Comparison of ENCODE assay signal across 21 cellular contexts in genomic region chr12:32010631-32011030, GRCh38. TPM values are rescaled to one million over a fixed set of nuclear protein-coding genes. Genes with fewer than 3 reads are reported as not detected.
DNase-seq lines count a peak whose midpoint lies in the region; FAIRE-seq and TF ChIP-seq lines count a peak whose summit lies in the region.
"Had no signal": no experiment of that assay in that cellular context is flagged by ENCODE, and none has a peak within 500 bp of the region (broad histone marks: within the 10 kb centered on the region; RNA-seq: fewer than 3 reads in every experiment).

No MANE protein-coding gene starts in this region.

- no peaks in the 10 kb centered on the region for H3F3A ChIP-seq in DOHH2 (ENCODE audit: control insufficient read depth, insufficient read depth)

- H3K36me3 Mint-ChIP-seq in endodermal cell (ENCODE audit: low read depth), result peaks cover 11% of the 10 kb centered on the region

- FAIRE-seq in RCC 7860 (lab: Jason Lieb, UNC), result no peak
- FAIRE-seq: D721Med, HTR-8/SVneo had no signal

- no peak overlapping the region for H3K4me3 Mint-ChIP-seq in endodermal cell
- H3K4me3 Mint-ChIP-seq: IgD-negative memory B cell had no signal

- no peak overlapping the region for H3K4me3 ChIP-seq in DOHH2 (ENCODE audit: low read length)
- no peak overlapping the region for H3K4me3 ChIP-seq in NT2/D1 (ENCODE audit: insufficient read length, low read depth)
- no peak overlapping the region for H3K4me3 ChIP-seq in endodermal cell (ENCODE audit: low read length)
- no peak overlapping the region for H3K4me3 ChIP-seq in parathyroid adenoma (ENCODE audit: low read depth, low read length)
- no peak overlapping the region for H3K4me3 ChIP-seq in esophagus muscularis mucosa

- H3K4me1 ChIP-seq in DOHH2 (ENCODE audit: control insufficient read depth, low read length) (peaks cover 18% of the 10 kb centered on the region), NT2/D1 (ENCODE audit: insufficient read depth, insufficient read length) (peaks cover 5% of the 10 kb centered on the region), endodermal cell (ENCODE audit: control insufficient read depth, insufficient read depth, low read length) (no peaks in the 10 kb centered on the region), parathyroid adenoma (no peaks in the 10 kb centered on the region), esophagus muscularis mucosa (peaks cover 0 to 3% (median 0%) of the 10 kb centered on the region in 4 donors)

- H3K9me2 ChIP-seq in DOHH2 (replicated peaks; ENCODE audit: control insufficient read depth, low read length), result no peaks in the 10 kb centered on the region

- WGBS in endodermal cell (ENCODE audit: insufficient coverage in 1 of 2, insufficient read length in 1 of 2), 2 experiments, result 60 to 75% methylated on average over 1 of the region's 1 CpG
- WGBS in esophagus muscularis mucosa, result 36% methylated on average over 1 of the region's 1 CpG

- H3K9me3 Mint-ChIP-seq in endodermal cell, result no peaks in the 10 kb centered on the region
- H3K9me3 Mint-ChIP-seq: IgD-negative memory B cell had no signal

- no peak for TF ChIP-seq EP300 in esophagus muscularis mucosa (IDR thresholded peaks at IDR 0.05)

- peak overlapping the region; percentile 14 for H3K27ac Mint-ChIP-seq in endodermal cell

- H3K36me3 ChIP-seq in DOHH2 (ENCODE audit: control insufficient read depth, low read length) (no peaks in the 10 kb centered on the region), NT2/D1 (ENCODE audit: insufficient read depth, insufficient read length, low read length) (no peaks in the 10 kb centered on the region), endodermal cell (ENCODE audit: control insufficient read depth, insufficient read depth, low read length) (no peaks in the 10 kb centered on the region), parathyroid adenoma (ENCODE audit: control insufficient read depth, insufficient read depth, low read length) (no peaks in the 10 kb centered on the region), esophagus muscularis mucosa (no peaks in the 10 kb centered on the region)

- H3K27me3 Mint-ChIP-seq in endodermal cell (ENCODE audit: insufficient read depth), result no peaks in the 10 kb centered on the region
- H3K27me3 Mint-ChIP-seq: IgD-negative memory B cell had no signal

- peaks cover 38% of the 10 kb centered on the region for H3K4me1 Mint-ChIP-seq in endodermal cell

- H3K9ac ChIP-seq in NT2/D1 (ENCODE audit: insufficient read length, low read depth), result peak overlapping the region; percentile 1
- no peak overlapping the region for H3K9ac ChIP-seq in endodermal cell (ENCODE audit: extremely low read depth, low read length, poor library complexity, severe bottlenecking)
- H3K9ac ChIP-seq in parathyroid adenoma, result no peak overlapping the region

- TF ChIP-seq POLR2A in esophagus muscularis mucosa (IDR thresholded peaks at IDR 0.05; ENCODE audit: low read depth), result no peak

- H3K4me2 ChIP-seq in DOHH2 (ENCODE audit: low read length), result peak overlapping the region; percentile 30; the same call in 1 of the 2 replicates
- no peak overlapping the region for H3K4me2 ChIP-seq in parathyroid adenoma (ENCODE audit: low read length)

- TF ChIP-seq CTCF in DOHH2 (IDR thresholded peaks at IDR 0.05; ENCODE audit: low read depth, low read length, poor library complexity, severe bottlenecking), result no peak
- no peak for TF ChIP-seq CTCF in endodermal cell (conservative IDR thresholded peaks at IDR 0.05)
- TF ChIP-seq CTCF in parathyroid adenoma (IDR thresholded peaks at IDR 0.05), result no peak
- TF ChIP-seq CTCF in esophagus muscularis mucosa (IDR thresholded peaks at IDR 0.05), result no peak

- H4K20me1 ChIP-seq in DOHH2 (ENCODE audit: control insufficient read depth, insufficient read depth, low read depth, low read length), result no peaks in the 10 kb centered on the region

- no peaks in the 10 kb centered on the region for H3K9me3 ChIP-seq in DOHH2 (ENCODE audit: control insufficient read depth, insufficient read depth, low read length)
- H3K9me3 ChIP-seq in NT2/D1 (ENCODE audit: insufficient read depth, low read length), result peaks cover 23% of the 10 kb centered on the region; the same call in 1 of the 2 replicates
- H3K9me3 ChIP-seq in endodermal cell (ENCODE audit: control insufficient read depth, low read length), result no peaks in the 10 kb centered on the region
- H3K9me3 ChIP-seq in parathyroid adenoma (ENCODE audit: control insufficient read depth, low read length), result no peaks in the 10 kb centered on the region
- no peaks in the 10 kb centered on the region for H3K9me3 ChIP-seq in esophagus muscularis mucosa

- H3K79me2 ChIP-seq in DOHH2 (ENCODE audit: control insufficient read depth, low read length), result no peaks in the 10 kb centered on the region
- no peaks in the 10 kb centered on the region for H3K79me2 ChIP-seq in parathyroid adenoma

- DNase-seq in NT2/D1 (ENCODE audit: low read depth, low spot score), result no peak
- DNase-seq in endodermal cell, result peak; percentile 2
- DNase-seq in esophagus muscularis mucosa (ENCODE audit: extremely low spot score), result no peak
- DNase-seq in RCC 7860 (ENCODE audit: low spot score), result no peak
- no peak for DNase-seq in activated gamma-delta T cell (lab: John Stamatoyannopoulos, UW)
- DNase-seq: ACHN, C1 segment of cervical spinal cord, DMS79 treated with DMSO at 0.1 percent for 48 hours, HCEC 1CT, Kasumi-1, MM.1S, NCI-H1092, NCI-H1694, NCI-H2107, NCI-H2227 treated with DMSO at 0.1 percent for 48 hours, NCI-H510A treated with DMSO at 0.1 percent for 48 hours had no signal

- H3K27ac ChIP-seq in DOHH2 (ENCODE audit: low read depth, low read length) (no peak overlapping the region), endodermal cell (ENCODE audit: low read depth, low read length) (no peak overlapping the region), parathyroid adenoma (no peak overlapping the region), esophagus muscularis mucosa (replicated peaks in 1 of 4) (no peak overlapping the region)

- intact Hi-C loops in esophagus muscularis mucosa (cut with DNase I), result no loop called here

- H3K27me3 ChIP-seq in DOHH2 (ENCODE audit: control insufficient read depth, low read length) (no peaks in the 10 kb centered on the region), NT2/D1 (ENCODE audit: insufficient read depth, insufficient read length) (no peaks in the 10 kb centered on the region), endodermal cell (ENCODE audit: control insufficient read depth, insufficient read depth, low read length, poor library complexity, severe bottlenecking) (no peaks in the 10 kb centered on the region), parathyroid adenoma (ENCODE audit: control insufficient read depth, insufficient read depth, low read length) (no peaks in the 10 kb centered on the region), esophagus muscularis mucosa (no peaks in the 10 kb centered on the region)

- peak overlapping the region; percentile 19 for H2AFZ ChIP-seq in parathyroid adenoma

RNA-seq across cellular contexts. Expression of gene RESF1, which starts 51.4 kb away (rescaled TPM):
- total RNA-seq in endodermal cell, result 100 to 1,000 TPM; 152 to 201 TPM
- polyA plus RNA-seq in endodermal cell (2013, experiment 1 of 2), result 42.0 TPM
- polyA plus RNA-seq in endodermal cell (2013, experiment 2 of 2), result 45.3 TPM
- 10 to 100 TPM; 28.3 to 36.2 (median 32.8) TPM for total RNA-seq in esophagus muscularis mucosa

Comparison
In these comparisons a context has a peak if more than half of its experiments do, and no peak if none do; other contexts are left out.
1. RNA of gene RESF1, which starts 51.4 kb away (total RNA-seq): 152 to 201 TPM in endodermal cell; 28.3 to 36.2 TPM in esophagus muscularis mucosa; every median in the first group is over 4 times any median in the second.